In genomic region chr14:23373041-23373440, GRCh38 we compare ENCODE assay signal across 38 cellular contexts. TPM values are rescaled to one million over a fixed set of nuclear protein-coding genes. Genes with fewer than 3 reads are reported as not detected.
"Had no signal": no experiment of that assay in that cellular context is flagged by ENCODE, and none has a peak within 500 bp of the region (broad histone marks: within the 10 kb centered on the region; RNA-seq: fewer than 3 reads in every experiment).

No MANE protein-coding gene starts in this region.

- H3K27me3 ChIP-seq: adrenal gland, ascending aorta, body of pancreas, breast epithelium, cardiac muscle cell had no signal

- H3K27ac ChIP-seq: adrenal gland, ascending aorta, body of pancreas, brain microvascular endothelial cell, breast epithelium, cardiac muscle cell had no signal

- DNase-seq: activated effector memory CD4-positive, alpha-beta T cell treated with anti-CD3 and anti-CD28 coated beads, Interleukin-2, amount 50 U/mL, for 16 hours; activated effector memory CD4-positive, alpha-beta T cell treated with Interleukin-2 at 50 U/mL for 16 hours; activated gamma-delta T cell; activated gamma-delta T cell treated with Interleukin-2 at 50 U/mL for 16 hours; activated naive CD4-positive, alpha-beta T cell; activated naive CD4-positive, alpha-beta T cell treated with anti-CD3 and anti-CD28 coated beads for 36 hours; activated naive CD4-positive, alpha-beta T cell treated with anti-CD3 and anti-CD28 coated beads, Interleukin-2, amount 10 ng/mL, durations not matched to agents 7 days and 5 days; activated naive CD4-positive, alpha-beta T cell treated with anti-CD3 and anti-CD28 coated beads, Interleukin-2, amount 50 U/mL, for 16 hours; activated naive CD4-positive, alpha-beta T cell treated with Interleukin-2 at 50 U/mL for 16 hours; activated naive CD8-positive, alpha-beta T cell treated with anti-CD3 and anti-CD28 coated beads for 36 hours; activated naive CD8-positive, alpha-beta T cell treated with anti-CD3 and anti-CD28 coated beads, Interleukin-2, amount 10 ng/mL, durations not matched to agents 7 days and 5 days; activated naive CD8-positive, alpha-beta T cell treated with anti-CD3 and anti-CD28 coated beads, Interleukin-2, amount 50 U/mL, for 24 hours; activated T-cell treated with anti-CD3 and anti-CD28 coated beads for 4 hours; activated T-cell treated with anti-CD3 and anti-CD28 coated beads, Interleukin-2, amount 50 U/mL, for 1 hour; activated T-cell treated with anti-CD3 and anti-CD28 coated beads, Interleukin-2, amount 50 U/mL, for 24 hours; activated T-cell treated with anti-CD3 and anti-CD28 coated beads, Interleukin-2, amount 50 U/mL, for 4 hours; activated T-cell treated with anti-CD3 and anti-CD28 coated beads, Interleukin-2, amount 50 U/mL, for 48 hours; activated T-cell treated with anti-CD3 and anti-CD28 coated beads, Interleukin-2, amount 50 U/mL, for 72 hours; adrenal gland; amniotic stem cell; amygdala; anterior cingulate cortex; aorta; body of pancreas; brain microvascular endothelial cell; caudate nucleus; central memory CD4-positive, alpha-beta T cell; cerebellar nuclear complex had no signal

- ATAC-seq: activated naive CD4-positive, alpha-beta T cell treated with anti-CD3 and anti-CD28 coated beads, Interleukin-2, amount 50 U/mL, for 72 hours; activated naive CD8-positive, alpha-beta T cell treated with anti-CD3 and anti-CD28 coated beads, Interleukin-2, amount 50 U/mL, for 24 hours; activated T-cell treated with anti-CD3 and anti-CD28 coated beads, Interleukin-2, amount 50 U/mL, for 4 hours; activated T-cell treated with anti-CD3 and anti-CD28 coated beads, Interleukin-2, amount 50 U/mL, for 72 hours; activated T-helper 17 cell treated with anti-CD3 and anti-CD28 coated beads, Interleukin-2, amount 50 U/mL, for 72 hours; body of pancreas had no signal

- H3K36me3 ChIP-seq: adrenal gland, ascending aorta, brain microvascular endothelial cell, breast epithelium, cardiac muscle cell had no signal

- H3K9me3 ChIP-seq: adrenal gland, ascending aorta, body of pancreas, breast epithelium had no signal

- H3K4me1 ChIP-seq: adrenal gland, ascending aorta, body of pancreas had no signal

- H3K4me3 ChIP-seq: adrenal gland, ascending aorta, body of pancreas, breast epithelium, cardiac muscle cell had no signal

RNA-seq across cellular contexts. Expression of gene IL25, which starts 0.4 kb away (rescaled TPM):
- total RNA-seq: activated naive CD4-positive, alpha-beta T cell treated with anti-CD3 and anti-CD28 coated beads for 36 hours; activated naive CD4-positive, alpha-beta T cell treated with anti-CD3 and anti-CD28 coated beads, Interleukin-2, amount 50 U/mL, for 72 hours; activated naive CD8-positive, alpha-beta T cell treated with anti-CD3 and anti-CD28 coated beads for 36 hours; activated T-cell treated with anti-CD3 and anti-CD28 coated beads, Interleukin-2, amount 50 U/mL, for 4 hours; activated T-cell treated with anti-CD3 and anti-CD28 coated beads, Interleukin-2, amount 50 U/mL, for 72 hours; activated T-helper 1 cell treated with anti-CD3 and anti-CD28 coated beads, Interleukin-12 subunit alpha, Interleukin-12 subunit beta, Interleukin-2, Interleukin-4 antibody, amounts not matched to agents 30 ng/mL and 10 ng/mL and 1 ng/mL, durations not matched to agents 14 hours and 24 hours and 36 hours; activated T-helper 17 cell treated with anti-CD3 and anti-CD28 coated beads, Interleukin-2, amount 50 U/mL, for 72 hours; activated T-helper 2 cell treated with anti-CD3 and anti-CD28 coated beads, Interferon-gamma antibody, Interleukin-2, Interleukin-4, amounts not matched to agents 10 μg/mL and 5 μg/mL and 100 μg/mL, durations not matched to agents 14 hours and 24 hours and 36 hours; adrenal gland; aorta; ascending aorta; astrocyte; body of pancreas; breast epithelium; bronchial epithelial cell; cardiac muscle cell; cardiac septum had no signal
- polyA plus RNA-seq: aorta had no signal

RNA-seq across cellular contexts. Expression of gene CMTM5, which starts 3.8 kb away (rescaled TPM):
- total RNA-seq: activated naive CD4-positive, alpha-beta T cell treated with anti-CD3 and anti-CD28 coated beads for 36 hours; activated naive CD4-positive, alpha-beta T cell treated with anti-CD3 and anti-CD28 coated beads, Interleukin-2, amount 50 U/mL, for 72 hours; activated naive CD8-positive, alpha-beta T cell treated with anti-CD3 and anti-CD28 coated beads for 36 hours; activated naive CD8-positive, alpha-beta T cell treated with anti-CD3 and anti-CD28 coated beads, Interleukin-2, amount 10 ng/mL, durations not matched to agents 7 days and 5 days; activated T-cell treated with anti-CD3 and anti-CD28 coated beads, Interleukin-2, amount 50 U/mL, for 4 hours; activated T-helper 1 cell treated with anti-CD3 and anti-CD28 coated beads, Interleukin-12 subunit alpha, Interleukin-12 subunit beta, Interleukin-2, Interleukin-4 antibody, amounts not matched to agents 30 ng/mL and 10 ng/mL and 1 ng/mL, durations not matched to agents 14 hours and 24 hours and 36 hours; activated T-helper 17 cell treated with anti-CD3 and anti-CD28 coated beads, Interleukin-2, amount 50 U/mL, for 72 hours; activated T-helper 2 cell treated with anti-CD3 and anti-CD28 coated beads, Interferon-gamma antibody, Interleukin-2, Interleukin-4, amounts not matched to agents 10 μg/mL and 5 μg/mL and 100 μg/mL, durations not matched to agents 14 hours and 24 hours and 36 hours; astrocyte; body of pancreas; bronchial epithelial cell; cardiac septum had no signal

RNA-seq across cellular contexts. Expression of gene EFS, which starts 8.1 kb away (rescaled TPM):
- total RNA-seq: activated naive CD4-positive, alpha-beta T cell treated with anti-CD3 and anti-CD28 coated beads for 36 hours; activated naive CD8-positive, alpha-beta T cell treated with anti-CD3 and anti-CD28 coated beads for 36 hours; activated naive CD8-positive, alpha-beta T cell treated with anti-CD3 and anti-CD28 coated beads, Interleukin-2, amount 10 ng/mL, durations not matched to agents 7 days and 5 days; activated T-helper 1 cell treated with anti-CD3 and anti-CD28 coated beads, Interleukin-12 subunit alpha, Interleukin-12 subunit beta, Interleukin-2, Interleukin-4 antibody, amounts not matched to agents 30 ng/mL and 10 ng/mL and 1 ng/mL, durations not matched to agents 14 hours and 24 hours and 36 hours; activated T-helper 17 cell treated with anti-CD3 and anti-CD28 coated beads, Interleukin-2, amount 50 U/mL, for 72 hours; activated T-helper 2 cell treated with anti-CD3 and anti-CD28 coated beads, Interferon-gamma antibody, Interleukin-2, Interleukin-4, amounts not matched to agents 10 μg/mL and 5 μg/mL and 100 μg/mL, durations not matched to agents 14 hours and 24 hours and 36 hours had no signal

RNA-seq across cellular contexts. Expression of gene MYH6, which starts 35.0 kb away (rescaled TPM):
- total RNA-seq: activated naive CD4-positive, alpha-beta T cell treated with anti-CD3 and anti-CD28 coated beads for 36 hours; activated naive CD8-positive, alpha-beta T cell treated with anti-CD3 and anti-CD28 coated beads for 36 hours; activated naive CD8-positive, alpha-beta T cell treated with anti-CD3 and anti-CD28 coated beads, Interleukin-2, amount 10 ng/mL, durations not matched to agents 7 days and 5 days; activated T-cell treated with anti-CD3 and anti-CD28 coated beads, Interleukin-2, amount 50 U/mL, for 4 hours; aorta; ascending aorta; astrocyte; breast epithelium; bronchial epithelial cell had no signal
